31 cellular contexts compared by ENCODE assay signal in genomic region chr22:47608421-47608820, GRCh38.
"Had no signal": no experiment of that assay in that cellular context is flagged by ENCODE, and none has a peak within 500 bp of the region (broad histone marks: within the 10 kb centered on the region; RNA-seq: fewer than 3 reads in every experiment).

No MANE protein-coding gene starts in this region.

- H3K27me3 ChIP-seq: adrenal gland, ascending aorta, cardiac muscle cell, foreskin keratinocyte, gastrocnemius medialis had no signal

- H3K9me3 ChIP-seq: adrenal gland, ascending aorta, gastrocnemius medialis had no signal

- H3K4me3 ChIP-seq: adrenal gland, ascending aorta, breast epithelium, cardiac muscle cell, esophagus muscularis mucosa, gastrocnemius medialis, heart left ventricle had no signal

- DNase-seq: activated CD4-positive, alpha-beta memory T cell treated with anti-CD3 and anti-CD28 coated beads for 36 hours; activated CD4-positive, alpha-beta T cell treated with anti-CD3 and anti-CD28 coated beads for 36 hours; activated CD4-positive, alpha-beta T cell treated with anti-CD3 and anti-CD28 coated beads, Interleukin-2, amount 10 ng/mL, durations not matched to agents 24 days and 14 days; activated CD4-positive, CD25-positive, alpha-beta regulatory T cell; activated CD4-positive, CD25-positive, alpha-beta regulatory T cell treated with anti-CD3 and anti-CD28 coated beads, Interleukin-2, amount 50 U/mL, for 72 hours; activated CD8-positive, alpha-beta memory T cell treated with anti-CD3 and anti-CD28 coated beads, Interleukin-2, amount 10 ng/mL, durations not matched to agents 7 days and 5 days; activated CD8-positive, alpha-beta memory T cell treated with anti-CD3 and anti-CD28 coated beads, Interleukin-2, amount 50 U/mL, for 4 hours; activated CD8-positive, alpha-beta T cell treated with anti-CD3 and anti-CD28 coated beads, Interleukin-2, amount 10 ng/mL, durations not matched to agents 7 days and 5 days; activated effector memory CD4-positive, alpha-beta T cell treated with anti-CD3 and anti-CD28 coated beads, Interleukin-2, amount 50 U/mL, for 16 hours; activated naive CD4-positive, alpha-beta T cell treated with anti-CD3 and anti-CD28 coated beads for 36 hours; activated naive CD8-positive, alpha-beta T cell treated with anti-CD3 and anti-CD28 coated beads for 36 hours; activated naive CD8-positive, alpha-beta T cell treated with anti-CD3 and anti-CD28 coated beads, Interleukin-2, amount 50 U/mL, for 24 hours; activated T-cell treated with anti-CD3 and anti-CD28 coated beads, Interleukin-2, amount 50 U/mL, for 1 hour; activated T-cell treated with anti-CD3 and anti-CD28 coated beads, Interleukin-2, amount 50 U/mL, for 48 hours; adrenal gland; amygdala; cortex of kidney; dermis blood vessel endothelial cell; effector CD4-positive, alpha-beta T cell; effector memory CD8-positive, alpha-beta T cell; erythroblast; foreskin keratinocyte; gastrocnemius medialis; glutamatergic neuron; T-cell; T1000 had no signal

- H3K4me1 ChIP-seq: adrenal gland, ascending aorta, breast epithelium, esophagus muscularis mucosa, foreskin keratinocyte, gastrocnemius medialis, heart left ventricle had no signal

- H3K36me3 ChIP-seq: adrenal gland, ascending aorta, breast epithelium, cardiac muscle cell, esophagus muscularis mucosa, gastrocnemius medialis, heart left ventricle had no signal

- ATAC-seq: activated CD4-positive, alpha-beta T cell treated with anti-CD3 and anti-CD28 coated beads for 36 hours; activated CD8-positive, alpha-beta memory T cell treated with anti-CD3 and anti-CD28 coated beads, Interleukin-2, amount 10 ng/mL, durations not matched to agents 7 days and 5 days; activated CD8-positive, alpha-beta T cell treated with anti-CD3 and anti-CD28 coated beads, Interleukin-2, amount 10 ng/mL, durations not matched to agents 7 days and 5 days; activated naive CD8-positive, alpha-beta T cell treated with anti-CD3 and anti-CD28 coated beads, Interleukin-2, amount 50 U/mL, for 24 hours; effector memory CD8-positive, alpha-beta T cell; foreskin keratinocyte; gastrocnemius medialis; heart left ventricle; T-cell had no signal

- H3K27ac ChIP-seq: adrenal gland, ascending aorta, breast epithelium, cardiac muscle cell, esophagus muscularis mucosa, foreskin keratinocyte, gastrocnemius medialis, heart left ventricle had no signal
